ENCODE assay signal across 8 cellular contexts in genomic region chr6:4358414-4359107, GRCh38.
DNase-seq lines count a peak whose midpoint lies in the region; ATAC-seq lines count a peak whose summit lies in the region.

No MANE protein-coding gene starts in this region.

- H3K27ac ChIP-seq in skin epidermis = peak overlapping the region in 20 of 21 experiments; percentile 45 to 95 (median 86)

- no peak overlapping the region for H3K4me3 ChIP-seq in skin epidermis

- H3K27me3 Mint-ChIP-seq in immature natural killer cell (ENCODE audit: low read depth in 3 of 3) = peaks cover 2 to 4% (median 2%) of the 10 kb centered on the region in 3 donors

- H3K4me1 Mint-ChIP-seq in immature natural killer cell = no peaks in the 10 kb centered on the region

- H3K9me3 Mint-ChIP-seq in immature natural killer cell = no peaks in the 10 kb centered on the region

- no peaks in the 10 kb centered on the region for H3K36me3 Mint-ChIP-seq in immature natural killer cell

- no peak for ATAC-seq in GM18858 (IDR thresholded peaks at IDR 0.05; ENCODE audit: unreplicated experiment)

- H3K4me3 Mint-ChIP-seq in immature natural killer cell = no peak overlapping the region

- H3K27ac Mint-ChIP-seq in immature natural killer cell = no peak overlapping the region

- DNase-seq in Daoy (ENCODE audit: low read depth) (peak; percentile 100), MV-4-11 (lab: John Stamatoyannopoulos, UW) (peak; percentile 41), brain pericyte (ENCODE audit: low read depth, low spot score) (peak; percentile 84), inferior parietal cortex (ENCODE audit: extremely low spot score) (peak; percentile 70), SKM-1 (lab: John Stamatoyannopoulos, UW; ENCODE audit: unreplicated experiment) (no peak), immature natural killer cell (no peak)

Comparison
In these comparisons a context has a peak if more than half of its experiments do, and no peak if none do; other contexts are left out.
1. DNase-seq: peak in Daoy (single experiment), MV-4-11 (single experiment), brain pericyte (single experiment) and inferior parietal cortex (single experiment); none in SKM-1 (single experiment) and immature natural killer cell (0 of 3).